In genomic region chr1:28668191-28668955, GRCh38 we compare ENCODE assay signal across 1 cellular context.
A peak's percentile ranks its signal among the peaks of the same experiment; 100 is the strongest.
TF ChIP-seq lines count a peak whose summit lies in the region.

GMEB1 (plus strand) TSS chr1:28668784; CDS start chr1:28683613, 14,829 bp downstream.

TF ChIP-seq in K562, 482 proteins besides CTCF, POLR2A, EP300 and RAD21 (continued from another document and continues in another):
- TF ChIP-seq CHD7 (IDR thresholded peaks at IDR 0.05; ENCODE audit: low read depth, low read length): no peak
- TF ChIP-seq ARID1B (IDR thresholded peaks at IDR 0.05): peak; percentile 24; the same call in 1 of the 2 replicates
- TF ChIP-seq ETS2 (tag; IDR thresholded peaks at IDR 0.05; ENCODE audit: borderline replicate concordance, poor library complexity, severe bottlenecking): no peak
- TF ChIP-seq GTF2F1 (IDR thresholded peaks at IDR 0.05; ENCODE audit: low read depth, low read length): 0 out of 2 replicates have a peak, but pooled peaks have one; percentile 35
- TF ChIP-seq MAFK (IDR thresholded peaks at IDR 0.05; ENCODE audit: low read length): 0 out of 2 replicates have a peak, but pooled peaks have one; percentile 16
- TF ChIP-seq GABPA (tag; conservative IDR thresholded peaks at IDR 0.05; ENCODE audit: low read depth): peak; percentile 91
- TF ChIP-seq PHF8 (IDR thresholded peaks at IDR 0.05; ENCODE audit: borderline replicate concordance, low read length): peak; percentile 45; the same call in 1 of the 2 replicates
- TF ChIP-seq ZBTB33 (CRISPR knock-in tag; IDR thresholded peaks at IDR 0.05): no peak; the same call in 1 of the 2 replicates
- TF ChIP-seq SMARCE1 (IDR thresholded peaks at IDR 0.05): peak; percentile 54; the same call in 1 of the 2 replicates
- no peak for TF ChIP-seq HOXB6 (CRISPR knock-in tag; IDR thresholded peaks at IDR 0.05; ENCODE audit: borderline replicate concordance)
- no peak for TF ChIP-seq ZBTB8A (IDR thresholded peaks at IDR 0.05; ENCODE audit: partially characterized antibody)
- no peak for TF ChIP-seq ELK1 (CRISPR knock-in tag; IDR thresholded peaks at IDR 0.05)
- TF ChIP-seq KLF10 (CRISPR knock-in tag; IDR thresholded peaks at IDR 0.05): peak; percentile 26; the same call in 1 of the 2 replicates
- no peak for TF ChIP-seq SAFB2 (IDR thresholded peaks at IDR 0.05; ENCODE audit: borderline replicate concordance, low read depth, low read length, severe bottlenecking)
- TF ChIP-seq PHF20 (IDR thresholded peaks at IDR 0.05; ENCODE audit: partially characterized antibody): peak; percentile 49
- TF ChIP-seq PYGO2 (tag; IDR thresholded peaks at IDR 0.05): no peak
- TF ChIP-seq THRA (IDR thresholded peaks at IDR 0.05): no peak
- 0 out of 2 replicates have a peak, but pooled peaks have one; percentile 9 for TF ChIP-seq DMBX1 (CRISPR knock-in tag; IDR thresholded peaks at IDR 0.05; ENCODE audit: borderline replicate concordance)
- TF ChIP-seq SMARCA4 (IDR thresholded peaks at IDR 0.05): peak; percentile 53; the same call in 1 of the 2 replicates
- TF ChIP-seq TCF3 (CRISPR knock-in tag; IDR thresholded peaks at IDR 0.05): 0 out of 2 replicates have a peak, but pooled peaks have one; percentile 30
- TF ChIP-seq THRAP3 (IDR thresholded peaks at IDR 0.05; ENCODE audit: borderline replicate concordance): no peak
- no peak for TF ChIP-seq BRCA1 (IDR thresholded peaks at IDR 0.05)
- no peak for TF ChIP-seq BRCA1 (CRISPR knock-in tag; IDR thresholded peaks at IDR 0.05)
- no peak for TF ChIP-seq LARP7 (IDR thresholded peaks at IDR 0.05)
- TF ChIP-seq POLR2AphosphoS5 (IDR thresholded peaks at IDR 0.05; ENCODE audit: control insufficient read depth, insufficient read depth, low read depth, low read length): no peak
- TF ChIP-seq CREB3L1 (IDR thresholded peaks at IDR 0.05; ENCODE audit: borderline replicate concordance, low read depth): peak; percentile 65; the same call in 1 of the 2 replicates
- peak; percentile 32; the same call in 1 of the 2 replicates for TF ChIP-seq ZNF644 (tag; IDR thresholded peaks at IDR 0.05; ENCODE audit: low read depth)
- peak; percentile 72; the same call in 1 of the 2 replicates for TF ChIP-seq GTF2E2 (tag; IDR thresholded peaks at IDR 0.05)
- no peak for TF ChIP-seq YBX1 (IDR thresholded peaks at IDR 0.05)
- TF ChIP-seq STAT6 (CRISPR knock-in tag; IDR thresholded peaks at IDR 0.05): no peak
- TF ChIP-seq GTF3C2 (IDR thresholded peaks at IDR 0.05; ENCODE audit: borderline replicate concordance, extremely low read depth, insufficient read length): no peak
- TF ChIP-seq ATF4 (CRISPR knock-in tag; IDR thresholded peaks at IDR 0.05): no peak; the same call in 1 of the 2 replicates
